29 cellular contexts compared by ENCODE assay signal in genomic region chr5:6395102-6395445, GRCh38. TPM values are rescaled to one million over a fixed set of nuclear protein-coding genes. Genes with fewer than 3 reads are reported as not detected.
"Had no signal": no experiment of that assay in that cellular context is flagged by ENCODE, and none has a peak within 500 bp of the region (broad histone marks: within the 10 kb centered on the region; RNA-seq: fewer than 3 reads in every experiment).

No MANE protein-coding gene starts in this region.

- H3K4me3 ChIP-seq: adrenal gland, body of pancreas, esophagus muscularis mucosa, gastrocnemius medialis had no signal

- H3K36me3 Mint-ChIP-seq: activated naive CD8-positive, alpha-beta T cell had no signal

- H3K27ac ChIP-seq: adrenal gland, body of pancreas, esophagus muscularis mucosa, foreskin keratinocyte, gastrocnemius medialis, WERI-Rb-1 had no signal

- ATAC-seq: activated CD4-positive, CD25-positive, alpha-beta regulatory T cell treated with anti-CD3 and anti-CD28 coated beads, Interleukin-2, amount 50 U/mL, for 24 hours; activated CD8-positive, alpha-beta T cell treated with anti-CD3 and anti-CD28 coated beads for 36 hours; body of pancreas; foreskin keratinocyte; gastrocnemius medialis; T-helper 17 cell had no signal

- H3K36me3 ChIP-seq: adrenal gland, esophagus muscularis mucosa, gastrocnemius medialis, WERI-Rb-1 had no signal

- H3K27ac Mint-ChIP-seq: activated B cell treated with CpG ODN at 0.5 μM for 24 hours; activated CD8-positive, alpha-beta T cell treated with anti-CD3 and anti-CD28 coated beads for 36 hours; activated naive CD8-positive, alpha-beta T cell; activated T-helper 1 cell treated with anti-CD3 and anti-CD28 coated beads, Interleukin-12 subunit alpha, Interleukin-12 subunit beta, Interleukin-2, Interleukin-4 antibody, amounts not matched to agents 30 ng/mL and 10 ng/mL and 1 ng/mL, durations not matched to agents 14 hours and 24 hours and 36 hours; activated T-helper 2 cell treated with anti-CD3 and anti-CD28 coated beads, Interferon-gamma antibody, Interleukin-2, Interleukin-4, amounts not matched to agents 10 μg/mL and 5 μg/mL and 100 μg/mL, durations not matched to agents 14 hours and 24 hours and 36 hours; T-helper 17 cell; T-helper 2 cell treated with Interferon-gamma antibody and Interleukin-4, amounts not matched to agents 5 μg/mL and 100 μg/mL, for 36 hours had no signal

- H3K27me3 ChIP-seq: adrenal gland, body of pancreas, gastrocnemius medialis had no signal

- H3K9me3 ChIP-seq: adrenal gland, body of pancreas, esophagus muscularis mucosa, gastrocnemius medialis had no signal

- H3K4me1 ChIP-seq: adrenal gland, body of pancreas, esophagus muscularis mucosa, foreskin keratinocyte, gastrocnemius medialis had no signal

- H3K9me3 Mint-ChIP-seq: activated CD8-positive, alpha-beta T cell treated with anti-CD3 and anti-CD28 coated beads for 36 hours; T-helper 2 cell treated with Interferon-gamma antibody and Interleukin-4, amounts not matched to agents 5 μg/mL and 100 μg/mL, for 36 hours had no signal

- H3K4me3 Mint-ChIP-seq: activated B cell treated with CpG ODN at 0.5 μM for 24 hours; activated CD8-positive, alpha-beta T cell treated with anti-CD3 and anti-CD28 coated beads for 36 hours; activated naive CD8-positive, alpha-beta T cell; activated T-helper 1 cell treated with anti-CD3 and anti-CD28 coated beads, Interleukin-12 subunit alpha, Interleukin-12 subunit beta, Interleukin-2, Interleukin-4 antibody, amounts not matched to agents 30 ng/mL and 10 ng/mL and 1 ng/mL, durations not matched to agents 14 hours and 24 hours and 36 hours; T-helper 17 cell; T-helper 2 cell treated with Interferon-gamma antibody and Interleukin-4, amounts not matched to agents 5 μg/mL and 100 μg/mL, for 36 hours had no signal

- DNase-seq: activated B cell treated with CpG ODN at 0.5 μM for 24 hours; activated CD4-positive, alpha-beta T cell treated with anti-CD3 and anti-CD28 coated beads for 48 hours; activated CD4-positive, alpha-beta T cell treated with anti-CD3 and anti-CD28 coated beads, Interleukin-2, amount 50 U/mL, for 1 hour; activated CD4-positive, alpha-beta T cell treated with anti-CD3 and anti-CD28 coated beads, Interleukin-2, amount 50 U/mL, for 48 hours; activated CD8-positive, alpha-beta memory T cell treated with anti-CD3 and anti-CD28 coated beads for 24 hours; activated CD8-positive, alpha-beta T cell treated with anti-CD3 and anti-CD28 coated beads for 36 hours; activated gamma-delta T cell treated with Interleukin-2 at 50 U/mL for 16 hours; activated naive CD4-positive, alpha-beta T cell treated with anti-CD3 and anti-CD28 coated beads, Interleukin-2, amount 50 U/mL, for 16 hours; activated naive CD4-positive, alpha-beta T cell treated with Interleukin-2 at 50 U/mL for 16 hours; activated T-cell treated with anti-CD3 and anti-CD28 coated beads, Interleukin-2, amount 50 U/mL, for 48 hours; amygdala; aorta; body of pancreas; effector CD8-positive, alpha-beta T cell; erythroblast; foreskin keratinocyte; gastrocnemius medialis; glutamatergic neuron; T-helper 1 cell; T-helper 17 cell; T1000; WERI-Rb-1 had no signal

RNA-seq across cellular contexts. Expression of gene UBE2QL1, which starts 53.6 kb away (rescaled TPM):
- total RNA-seq: activated CD8-positive, alpha-beta T cell treated with anti-CD3 and anti-CD28 coated beads for 36 hours; foreskin keratinocyte had no signal
